In the genomic region with DNA sequence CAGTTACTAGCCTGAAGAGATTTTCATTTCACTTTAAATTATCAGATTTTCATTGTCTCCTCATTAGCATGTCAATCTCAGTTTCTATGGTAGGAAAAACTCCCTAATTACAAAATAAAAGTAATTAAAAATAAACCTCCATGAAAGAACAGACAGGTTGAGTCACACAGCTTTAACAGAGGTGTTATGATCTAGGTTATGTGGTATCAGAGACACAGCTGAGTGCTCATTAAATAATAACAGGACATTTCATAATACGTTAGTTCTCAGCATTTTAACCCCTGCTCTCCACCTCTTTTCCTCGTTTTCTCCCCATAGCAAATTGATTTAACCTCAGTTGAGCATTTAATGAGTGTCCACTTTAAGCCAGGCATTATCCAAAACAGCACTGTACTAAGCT, we compare ENCODE assay signal across 19 cellular contexts. TPM values are rescaled to one million over a fixed set of nuclear protein-coding genes. Genes with fewer than 3 reads are reported as not detected.
"Had no signal": no experiment of that assay in that cellular context is flagged by ENCODE, and none has a peak within 500 bp of the region (broad histone marks: within the 10 kb centered on the region; RNA-seq: fewer than 3 reads in every experiment).

No MANE protein-coding gene starts in this region.

- H3K27ac ChIP-seq: pancreas, thyroid gland had no signal

- H3K27me3 Mint-ChIP-seq: activated B cell treated with CpG ODN at 0.5 μM for 24 hours; dendritic cell treated with granulocyte-macrophage colony-stimulating factor and Interleukin-4, amounts not matched to agents 40 ng/mL and 50 ng/mL, for 4 days had no signal

- H3K36me3 Mint-ChIP-seq: activated CD8-positive, alpha-beta memory T cell treated with anti-CD3 and anti-CD28 coated beads, Interleukin-2, amount 10 ng/mL, durations not matched to agents 7 days and 5 days; activated naive CD8-positive, alpha-beta T cell treated with anti-CD3 and anti-CD28 coated beads for 36 hours; naive thymus-derived CD8-positive, alpha-beta T cell had no signal

- H3K9me3 ChIP-seq: pancreas, thyroid gland had no signal

- H3K4me3 Mint-ChIP-seq: activated B cell treated with CpG ODN at 0.5 μM for 24 hours; activated CD4-positive, alpha-beta memory T cell treated with anti-CD3 and anti-CD28 coated beads, Interleukin-2, amount 10 ng/mL, durations not matched to agents 7 days and 5 days; activated CD8-positive, alpha-beta memory T cell treated with anti-CD3 and anti-CD28 coated beads, Interleukin-2, amount 10 ng/mL, durations not matched to agents 7 days and 5 days; activated naive CD8-positive, alpha-beta T cell treated with anti-CD3 and anti-CD28 coated beads for 36 hours; dendritic cell treated with granulocyte-macrophage colony-stimulating factor and Interleukin-4, amounts not matched to agents 40 ng/mL and 50 ng/mL, for 4 days; naive thymus-derived CD8-positive, alpha-beta T cell had no signal

- H3K4me1 Mint-ChIP-seq: activated B cell treated with CpG ODN at 0.5 μM for 24 hours; activated CD4-positive, alpha-beta memory T cell treated with anti-CD3 and anti-CD28 coated beads, Interleukin-2, amount 10 ng/mL, durations not matched to agents 7 days and 5 days; activated CD8-positive, alpha-beta memory T cell treated with anti-CD3 and anti-CD28 coated beads, Interleukin-2, amount 10 ng/mL, durations not matched to agents 7 days and 5 days; activated naive CD8-positive, alpha-beta T cell treated with anti-CD3 and anti-CD28 coated beads for 36 hours; naive thymus-derived CD8-positive, alpha-beta T cell had no signal

- H3K27me3 ChIP-seq: pancreas, thyroid gland had no signal

- H3K27ac Mint-ChIP-seq: activated B cell treated with CpG ODN at 0.5 μM for 24 hours; activated CD4-positive, alpha-beta memory T cell treated with anti-CD3 and anti-CD28 coated beads, Interleukin-2, amount 10 ng/mL, durations not matched to agents 7 days and 5 days; activated CD8-positive, alpha-beta memory T cell treated with anti-CD3 and anti-CD28 coated beads, Interleukin-2, amount 10 ng/mL, durations not matched to agents 7 days and 5 days; activated naive CD8-positive, alpha-beta T cell treated with anti-CD3 and anti-CD28 coated beads for 36 hours; dendritic cell treated with granulocyte-macrophage colony-stimulating factor and Interleukin-4, amounts not matched to agents 40 ng/mL and 50 ng/mL, for 4 days; naive thymus-derived CD8-positive, alpha-beta T cell had no signal

- ATAC-seq: activated CD8-positive, alpha-beta memory T cell treated with anti-CD3 and anti-CD28 coated beads, Interleukin-2, amount 10 ng/mL, durations not matched to agents 7 days and 5 days; naive thymus-derived CD8-positive, alpha-beta T cell had no signal

- H3K36me3 ChIP-seq: pancreas, thyroid gland had no signal

- DNase-seq: activated B cell treated with CpG ODN at 0.5 μM for 24 hours; activated CD4-positive, alpha-beta memory T cell treated with anti-CD3 and anti-CD28 coated beads, Interleukin-2, amount 10 ng/mL, durations not matched to agents 7 days and 5 days; activated CD4-positive, alpha-beta T cell treated with anti-CD3 and anti-CD28 coated beads for 4 hours; activated CD8-positive, alpha-beta memory T cell treated with anti-CD3 and anti-CD28 coated beads, Interleukin-2, amount 10 ng/mL, durations not matched to agents 7 days and 5 days; activated naive CD8-positive, alpha-beta T cell treated with anti-CD3 and anti-CD28 coated beads for 36 hours; amniotic stem cell; effector CD8-positive, alpha-beta T cell; foreskin fibroblast; glutamatergic neuron; kidney glomerular epithelial cell; naive thymus-derived CD8-positive, alpha-beta T cell; retina; stimulated activated CD8-positive, alpha-beta memory T cell treated with anti-CD3 and anti-CD28 coated beads, Interleukin-4, amount 100 ng/mL, for 48 hours; stimulated activated naive CD4-positive, alpha-beta T cell treated with Interleukin-2 at 50 U/mL for 16 hours; T-helper 1 cell; T-helper 9 cell had no signal

- H3K9me3 Mint-ChIP-seq: activated B cell treated with CpG ODN at 0.5 μM for 24 hours; activated CD4-positive, alpha-beta memory T cell treated with anti-CD3 and anti-CD28 coated beads, Interleukin-2, amount 10 ng/mL, durations not matched to agents 7 days and 5 days; activated naive CD8-positive, alpha-beta T cell treated with anti-CD3 and anti-CD28 coated beads for 36 hours; dendritic cell treated with granulocyte-macrophage colony-stimulating factor and Interleukin-4, amounts not matched to agents 40 ng/mL and 50 ng/mL, for 4 days had no signal

- H3K4me3 ChIP-seq: pancreas, thyroid gland had no signal

RNA-seq across cellular contexts. Expression of a gene that starts 21.9 kb away (rescaled TPM):
- total RNA-seq: activated B cell treated with CpG ODN at 0.5 μM for 24 hours; activated CD8-positive, alpha-beta memory T cell treated with anti-CD3 and anti-CD28 coated beads, Interleukin-2, amount 10 ng/mL, durations not matched to agents 7 days and 5 days; activated naive CD8-positive, alpha-beta T cell treated with anti-CD3 and anti-CD28 coated beads for 36 hours; naive thymus-derived CD8-positive, alpha-beta T cell had no signal
- polyA plus RNA-seq: naive thymus-derived CD8-positive, alpha-beta T cell had no signal
